In the genomic region with DNA sequence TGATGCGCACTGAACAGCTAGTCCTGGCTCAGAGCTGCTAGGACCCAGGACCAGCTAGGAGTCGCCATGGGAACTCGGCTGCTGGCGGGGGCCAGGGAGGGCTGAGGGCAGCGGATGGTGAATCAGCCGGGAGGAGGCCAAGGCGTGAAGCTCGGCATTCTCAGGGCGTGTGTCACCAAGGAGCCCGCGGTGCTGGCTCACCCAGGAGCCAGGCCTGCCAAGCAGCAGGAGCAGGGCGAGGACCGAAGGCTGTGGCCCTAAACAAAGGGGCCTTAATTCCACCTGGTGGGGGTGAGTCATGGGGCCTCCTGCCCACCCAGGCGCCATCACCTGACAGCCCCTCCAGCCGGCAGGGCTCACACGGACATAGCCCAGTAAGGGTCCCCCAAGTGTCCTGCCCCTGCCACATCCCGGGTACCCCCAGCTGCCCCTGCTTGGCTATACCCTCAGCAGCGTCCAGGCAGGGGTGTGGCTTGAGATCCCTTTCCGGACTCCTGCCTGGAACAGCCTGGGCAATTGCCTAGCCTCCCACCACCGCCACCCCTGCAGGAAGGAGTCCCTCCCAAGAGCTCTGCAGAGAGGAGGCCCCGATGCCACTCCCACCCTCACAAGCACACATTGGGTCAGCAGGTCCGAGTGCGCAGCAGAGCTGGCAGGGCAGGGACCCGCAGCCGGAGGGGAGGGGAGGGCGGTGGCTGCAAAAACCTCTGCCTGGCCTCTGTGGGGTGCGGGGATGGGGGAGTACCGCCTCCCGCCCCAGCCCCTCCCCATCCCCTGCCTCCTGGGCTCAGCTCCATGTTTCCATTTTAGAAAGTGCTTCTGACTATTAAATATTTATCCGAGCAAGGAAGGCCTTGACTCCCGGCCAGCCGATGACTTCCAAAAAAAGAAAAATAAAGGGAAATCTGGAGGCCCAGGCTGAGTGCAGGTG, we compare ENCODE assay signal across 8 cellular contexts. TPM values are rescaled to one million over a fixed set of nuclear protein-coding genes. Genes with fewer than 3 reads are reported as not detected.
DNase-seq lines count a peak whose midpoint lies in the region; FAIRE-seq and TF ChIP-seq lines count a peak whose summit lies in the region.

No MANE protein-coding gene starts in this region.

- WGBS in stomach, 5 donors: 23 to 30% (median 24%) methylated on average over 20 to 32 of the region's 32 CpGs

- peak overlapping the region; percentile 69 for H2AFZ ChIP-seq in astrocyte (ENCODE audit: low read depth, low read length)

- no peaks in the 10 kb centered on the region for H3K36me3 ChIP-seq in astrocyte (ENCODE audit: insufficient read depth, low read length)
- no peaks in the 10 kb centered on the region for H3K36me3 ChIP-seq in stomach

- H3K27me3 Mint-ChIP-seq in HFFc6 (ENCODE audit: insufficient read depth): no peaks in the 10 kb centered on the region
- H3K27me3 Mint-ChIP-seq in astrocyte (ENCODE audit: low read depth, unreplicated experiment): peaks cover 5% of the 10 kb centered on the region
- H3K27me3 Mint-ChIP-seq in activated CD4-positive, alpha-beta memory T cell treated with anti-CD3 and anti-CD28 coated beads, Interleukin-2, amount 10 ng/mL, durations not matched to agents 7 days and 5 days: peaks cover 21% of the 10 kb centered on the region

- H3K9me3 ChIP-seq in astrocyte (ENCODE audit: insufficient read depth, low read depth, low read length) (no peaks in the 10 kb centered on the region), stomach (no peaks in the 10 kb centered on the region)

- H3K36me3 Mint-ChIP-seq in HFFc6 (ENCODE audit: low read depth) (no peaks in the 10 kb centered on the region), astrocyte (ENCODE audit: low read depth, unreplicated experiment) (no peaks in the 10 kb centered on the region)
- no peaks in the 10 kb centered on the region for H3K36me3 Mint-ChIP-seq in activated CD4-positive, alpha-beta memory T cell treated with anti-CD3 and anti-CD28 coated beads, Interleukin-2, amount 10 ng/mL, durations not matched to agents 7 days and 5 days (ENCODE audit: low read depth)

- POLR2A ChIA-PET in activated CD4-positive, alpha-beta memory T cell treated with anti-CD3 and anti-CD28 coated beads, Interleukin-2, amount 10 ng/mL, durations not matched to agents 7 days and 5 days (lab: Charles Lee): interaction anchor here (1.0 to 1.3 kb wide), 2 partner anchors 47 to 53 kb away, joined by 3 to 4 read pairs; a partner anchor contains a TSS

- no peaks in the 10 kb centered on the region for H3K27me3 ChIP-seq in astrocyte (ENCODE audit: insufficient read depth, low read length)
- peaks cover 0 to 29% (median 15%) of the 10 kb centered on the region in 3 donors for H3K27me3 ChIP-seq in stomach

- H3K4me1 Mint-ChIP-seq in HFFc6 (ENCODE audit: low read depth) (peaks cover 60% of the 10 kb centered on the region), astrocyte (ENCODE audit: low read depth, unreplicated experiment) (peaks cover 15% of the 10 kb centered on the region)
- peaks cover 7% of the 10 kb centered on the region for H3K4me1 Mint-ChIP-seq in activated CD4-positive, alpha-beta memory T cell treated with anti-CD3 and anti-CD28 coated beads, Interleukin-2, amount 10 ng/mL, durations not matched to agents 7 days and 5 days

- no peak for TF ChIP-seq POLR2A in stomach (IDR thresholded peaks at IDR 0.05)

- CTCF ChIA-PET in activated CD4-positive, alpha-beta memory T cell treated with anti-CD3 and anti-CD28 coated beads, Interleukin-2, amount 10 ng/mL, durations not matched to agents 7 days and 5 days (lab: Charles Lee): interaction anchor here (5.0 kb wide), 1 partner anchor 71 kb away, joined by 73 read pairs; no protein-coding TSS in a partner anchor

- H3K9me3 Mint-ChIP-seq in HFFc6: no peaks in the 10 kb centered on the region
- H3K9me3 Mint-ChIP-seq in astrocyte (ENCODE audit: unreplicated experiment): no peaks in the 10 kb centered on the region
- H3K9me3 Mint-ChIP-seq in activated CD4-positive, alpha-beta memory T cell treated with anti-CD3 and anti-CD28 coated beads, Interleukin-2, amount 10 ng/mL, durations not matched to agents 7 days and 5 days: no peaks in the 10 kb centered on the region

- H3K27ac Mint-ChIP-seq in HFFc6: peak overlapping the region; percentile 87
- H3K27ac Mint-ChIP-seq in astrocyte (ENCODE audit: unreplicated experiment): peak overlapping the region; percentile 34
- no peak overlapping the region for H3K27ac Mint-ChIP-seq in activated CD4-positive, alpha-beta memory T cell treated with anti-CD3 and anti-CD28 coated beads, Interleukin-2, amount 10 ng/mL, durations not matched to agents 7 days and 5 days

- peaks cover 22% of the 10 kb centered on the region for H3K79me2 ChIP-seq in astrocyte (ENCODE audit: insufficient read depth, low read length)

- H3K4me1 ChIP-seq in astrocyte (ENCODE audit: insufficient read depth, low read length) (peaks cover 75% of the 10 kb centered on the region), stomach (peaks cover 76 to 99% (median 94%) of the 10 kb centered on the region in 4 donors)

- peak overlapping the region; percentile 87 for H3K27ac ChIP-seq in astrocyte (ENCODE audit: low read depth, low read length)
- H3K27ac ChIP-seq in stomach: peak overlapping the region; percentile 82 to 94 (median 90)

- FAIRE-seq in astrocyte (lab: Jason Lieb, UNC): peak; percentile 91

- DNase-seq in HFFc6 (peak; percentile 95), astrocyte (ENCODE audit: low read depth) (peak; percentile 94), iPS-NIHi7 (ENCODE audit: extremely low spot score) (peak; percentile 50), stomach (peak; percentile 84), DMS153 (lab: John Stamatoyannopoulos, UW) (no peak), NCI-H2227 treated with DMSO at 0.1 percent for 48 hours (lab: John Stamatoyannopoulos, UW) (no peak)
- DNase-seq in activated CD4-positive, alpha-beta memory T cell treated with anti-CD3 and anti-CD28 coated beads, Interleukin-2, amount 10 ng/mL, durations not matched to agents 7 days and 5 days: no peak
- DNase-seq in activated effector memory CD4-positive, alpha-beta T cell treated with anti-CD3 and anti-CD28 coated beads, Interleukin-2, amount 50 U/mL, for 16 hours: no peak

- peaks cover 20% of the 10 kb centered on the region for H4K20me1 ChIP-seq in astrocyte (ENCODE audit: insufficient read depth, low read length)

- peak overlapping the region; percentile 79 for H3K9ac ChIP-seq in astrocyte (ENCODE audit: low read length)

- intact Hi-C loops in stomach (cut with DNase I; ENCODE audit: low total_unique reads): no loop called here

- peak overlapping the region; percentile 79 for H3K4me2 ChIP-seq in astrocyte (ENCODE audit: low read length)

- TF ChIP-seq CTCF in HFFc6 (IDR thresholded peaks at IDR 0.05) (no peak), astrocyte (IDR thresholded peaks at IDR 0.05; ENCODE audit: insufficient read depth, low read depth, low read length) (no peak), stomach (IDR thresholded peaks at IDR 0.05) (peak in 1 of 7 experiments; percentile 7)

- TF ChIP-seq EP300 in stomach (IDR thresholded peaks at IDR 0.05): no peak

- H3K4me3 ChIP-seq in astrocyte (ENCODE audit: insufficient read depth, low read depth, low read length): no peak overlapping the region
- peak overlapping the region; percentile 6 to 24 (median 10) for H3K4me3 ChIP-seq in stomach

- peak overlapping the region; percentile 57 for H3K4me3 Mint-ChIP-seq in HFFc6
- no peak overlapping the region for H3K4me3 Mint-ChIP-seq in astrocyte (ENCODE audit: unreplicated experiment)
- H3K4me3 Mint-ChIP-seq in activated CD4-positive, alpha-beta memory T cell treated with anti-CD3 and anti-CD28 coated beads, Interleukin-2, amount 10 ng/mL, durations not matched to agents 7 days and 5 days: no peak overlapping the region

RNA-seq across cellular contexts. Expression of a gene that starts 4.7 kb away (rescaled TPM):
- total RNA-seq in HFFc6 (2021; fragmentation: NEBNext Ultra II Directional; extraction: Animal tissue kit (Norgen Biotek cat#: 25700)): 10 to 100 TPM; 50.2 to 76.2 (median 73.7) TPM
- total RNA-seq in astrocyte (34.3 and 44.7 TPM in 2 replicates), stomach (100 to 1,000 TPM in 1 of 5 donors, 10 to 100 TPM in 4; 11.0 to 117 (median 15.1) TPM)
- 10 to 100 TPM in 1 of 3 donors, 1 to 10 TPM in 2; 1.5 to 46.3 (median 2.1) TPM for polyA plus RNA-seq in stomach
- not detected for total RNA-seq in activated CD4-positive, alpha-beta memory T cell treated with anti-CD3 and anti-CD28 coated beads, Interleukin-2, amount 10 ng/mL, durations not matched to agents 7 days and 5 days

RNA-seq across cellular contexts. Expression of a gene that starts 12.1 kb away (rescaled TPM):
- total RNA-seq in HFFc6 (2021; fragmentation: NEBNext Ultra II Directional; extraction: Animal tissue kit (Norgen Biotek cat#: 25700)): 10 to 100 TPM in 2 of 6 experiments, 1 to 10 TPM in 4; 5.9 to 12.3 (median 7.9) TPM
- total RNA-seq in astrocyte: 6.3 and 7.2 TPM in 2 replicates
- 1 to 10 TPM in 4 of 5 donors, not detected in 1; 3.5 to 8.7 (median 6.7) TPM for total RNA-seq in stomach
- polyA plus RNA-seq in stomach: 10 to 100 TPM in 1 of 3 donors, 1 to 10 TPM in 2; 3.7 to 13.9 (median 4.2) TPM
- under 1 TPM; 0.38 to 0.68 TPM for total RNA-seq in activated CD4-positive, alpha-beta memory T cell treated with anti-CD3 and anti-CD28 coated beads, Interleukin-2, amount 10 ng/mL, durations not matched to agents 7 days and 5 days

RNA-seq across cellular contexts. Expression of a gene that starts 47.4 kb away (rescaled TPM):
- total RNA-seq in HFFc6 (2021; fragmentation: NEBNext Ultra II Directional; extraction: Animal tissue kit (Norgen Biotek cat#: 25700)): 10 to 100 TPM; 11.6 to 20.3 (median 18.4) TPM
- 8.7 and 11.3 TPM in 2 replicates for total RNA-seq in astrocyte
- total RNA-seq in stomach: 10 to 100 TPM in 2 of 5 donors, 1 to 10 TPM in 3; 2.9 to 12.3 (median 4.5) TPM
- polyA plus RNA-seq in stomach: 1 to 10 TPM; 4.7 to 9.4 (median 8.0) TPM
- 10 to 100 TPM; 57.1 to 57.5 TPM for total RNA-seq in activated CD4-positive, alpha-beta memory T cell treated with anti-CD3 and anti-CD28 coated beads, Interleukin-2, amount 10 ng/mL, durations not matched to agents 7 days and 5 days

RNA-seq across cellular contexts. Expression of a gene that starts 48.8 kb away (rescaled TPM):
- total RNA-seq in HFFc6 (2021; fragmentation: NEBNext Ultra II Directional; extraction: Animal tissue kit (Norgen Biotek cat#: 25700)): under 1 TPM; 0.05 to 0.18 (median 0.11) TPM
- 0.14 and 0.60 TPM in 2 replicates for total RNA-seq in astrocyte
- 1 to 10 TPM in 1 of 5 donors, under 1 TPM in 1, not detected in 3; 0.14 to 2.6 TPM for total RNA-seq in stomach
- polyA plus RNA-seq in stomach: 1 to 10 TPM in 1 of 3 donors, under 1 TPM in 1, not detected in 1; 0.70 to 1.7 TPM
- total RNA-seq in activated CD4-positive, alpha-beta memory T cell treated with anti-CD3 and anti-CD28 coated beads, Interleukin-2, amount 10 ng/mL, durations not matched to agents 7 days and 5 days: not detected

Comparison
In these comparisons a context has a peak if more than half of its experiments do, and no peak if none do; other contexts are left out.
1. DNase-seq: peak in HFFc6 (single experiment), astrocyte (single experiment), iPS-NIHi7 (single experiment) and stomach (single experiment); none in DMS153 (single experiment), activated CD4-positive, alpha-beta memory T cell treated with anti-CD3 and anti-CD28 coated beads, Interleukin-2, amount 10 ng/mL, durations not matched to agents 7 days and 5 days (single experiment), NCI-H2227 treated with DMSO at 0.1 percent for 48 hours (single experiment) and activated effector memory CD4-positive, alpha-beta T cell treated with anti-CD3 and anti-CD28 coated beads, Interleukin-2, amount 50 U/mL, for 16 hours (single experiment).
2. RNA of a gene that starts 4.7 kb away (total RNA-seq): 50.2 to 76.2 TPM in HFFc6, 34.3 to 44.7 TPM in astrocyte and 11.0 to 117 TPM in stomach; not detected in activated CD4-positive, alpha-beta memory T cell treated with anti-CD3 and anti-CD28 coated beads, Interleukin-2, amount 10 ng/mL, durations not matched to agents 7 days and 5 days; every median in the first group is over 10 times any median in the second.